In genomic region chr11:61957028-61957770, GRCh38 we compare ENCODE assay signal across 14 cellular contexts. TPM values are rescaled to one million over a fixed set of nuclear protein-coding genes. Genes with fewer than 3 reads are reported as not detected.
"Had no signal": no experiment of that assay in that cellular context is flagged by ENCODE, and none has a peak within 500 bp of the region (broad histone marks: within the 10 kb centered on the region; RNA-seq: fewer than 3 reads in every experiment).

No MANE protein-coding gene starts in this region.

- H3K27ac Mint-ChIP-seq: activated naive CD8-positive, alpha-beta T cell treated with anti-CD3 and anti-CD28 coated beads, Interleukin-2, amount 10 ng/mL, durations not matched to agents 7 days and 5 days; activated T-cell treated with anti-CD3 and anti-CD28 coated beads, Interleukin-2, amount 50 U/mL, for 72 hours had no signal

- DNase-seq: activated CD4-positive, alpha-beta T cell treated with anti-CD3 and anti-CD28 coated beads for 4 hours; activated naive CD8-positive, alpha-beta T cell treated with anti-CD3 and anti-CD28 coated beads, Interleukin-2, amount 10 ng/mL, durations not matched to agents 7 days and 5 days; activated T-cell treated with anti-CD3 and anti-CD28 coated beads, Interleukin-2, amount 50 U/mL, for 72 hours; hippocampal formation; kidney glomerular epithelial cell; midbrain; nucleus accumbens; right lobe of liver; stimulated activated naive CD8-positive, alpha-beta T cell treated with anti-CD3 and anti-CD28 coated beads, Interleukin-15, Interleukin-2, amounts not matched to agents 100 U/mL and 50 U/mL, for 24 hours; testis had no signal

- H3K9me3 Mint-ChIP-seq: activated naive CD8-positive, alpha-beta T cell treated with anti-CD3 and anti-CD28 coated beads, Interleukin-2, amount 10 ng/mL, durations not matched to agents 7 days and 5 days; activated T-cell treated with anti-CD3 and anti-CD28 coated beads, Interleukin-2, amount 50 U/mL, for 72 hours had no signal

- H3K27me3 ChIP-seq: breast epithelium, dorsolateral prefrontal cortex, right lobe of liver, testis had no signal

- H3K36me3 Mint-ChIP-seq: activated naive CD8-positive, alpha-beta T cell treated with anti-CD3 and anti-CD28 coated beads, Interleukin-2, amount 10 ng/mL, durations not matched to agents 7 days and 5 days had no signal

- H3K27ac ChIP-seq: prostate gland, right lobe of liver had no signal

- ATAC-seq: activated T-cell treated with anti-CD3 and anti-CD28 coated beads, Interleukin-2, amount 50 U/mL, for 72 hours; right lobe of liver; stimulated activated naive CD8-positive, alpha-beta T cell treated with anti-CD3 and anti-CD28 coated beads, Interleukin-15, Interleukin-2, amounts not matched to agents 100 U/mL and 50 U/mL, for 24 hours had no signal

- H3K4me3 Mint-ChIP-seq: activated naive CD8-positive, alpha-beta T cell treated with anti-CD3 and anti-CD28 coated beads, Interleukin-2, amount 10 ng/mL, durations not matched to agents 7 days and 5 days; activated T-cell treated with anti-CD3 and anti-CD28 coated beads, Interleukin-2, amount 50 U/mL, for 72 hours had no signal

RNA-seq across cellular contexts. Expression of gene BEST1, which starts 7.0 kb away (rescaled TPM):
- total RNA-seq: glomerular endothelial cell had no signal
